In the genomic region with DNA sequence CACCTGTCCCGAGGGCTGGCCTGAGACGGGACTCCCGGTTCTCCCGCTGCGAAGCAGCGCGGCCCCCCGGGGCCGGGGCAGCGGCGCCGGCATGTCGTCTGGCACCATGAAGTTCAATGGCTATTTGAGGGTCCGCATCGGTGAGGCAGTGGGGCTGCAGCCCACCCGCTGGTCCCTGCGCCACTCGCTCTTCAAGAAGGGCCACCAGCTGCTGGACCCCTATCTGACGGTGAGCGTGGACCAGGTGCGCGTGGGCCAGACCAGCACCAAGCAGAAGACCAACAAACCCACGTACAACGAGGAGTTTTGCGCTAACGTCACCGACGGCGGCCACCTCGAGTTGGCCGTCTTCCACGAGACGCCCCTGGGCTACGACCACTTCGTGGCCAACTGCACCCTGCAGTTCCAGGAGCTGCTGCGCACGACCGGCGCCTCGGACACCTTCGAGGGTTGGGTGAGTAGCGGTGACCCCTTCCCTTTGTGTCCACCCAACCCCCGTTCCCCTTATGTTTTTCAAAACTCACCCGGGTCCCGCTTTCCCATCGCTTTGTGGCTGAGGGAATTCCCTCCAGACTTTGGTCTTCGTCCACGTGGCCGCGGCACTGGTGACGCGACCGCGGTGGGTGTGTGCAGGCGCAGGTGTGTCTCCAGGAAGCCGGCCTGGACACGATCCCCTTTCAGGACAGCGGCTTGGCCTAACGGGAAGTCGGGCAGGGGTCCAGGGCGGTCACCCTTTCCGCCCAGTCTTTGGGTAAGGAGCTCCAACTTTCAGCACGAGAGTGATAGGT, we compare ENCODE assay signal across 1 cellular context.
TF ChIP-seq lines count a peak whose summit lies in the region.

No MANE protein-coding gene starts in this region.

TF ChIP-seq in H1, 55 proteins besides CTCF, POLR2A, EP300 and RAD21 (continued from another document):
- TF ChIP-seq, protein P1, sequence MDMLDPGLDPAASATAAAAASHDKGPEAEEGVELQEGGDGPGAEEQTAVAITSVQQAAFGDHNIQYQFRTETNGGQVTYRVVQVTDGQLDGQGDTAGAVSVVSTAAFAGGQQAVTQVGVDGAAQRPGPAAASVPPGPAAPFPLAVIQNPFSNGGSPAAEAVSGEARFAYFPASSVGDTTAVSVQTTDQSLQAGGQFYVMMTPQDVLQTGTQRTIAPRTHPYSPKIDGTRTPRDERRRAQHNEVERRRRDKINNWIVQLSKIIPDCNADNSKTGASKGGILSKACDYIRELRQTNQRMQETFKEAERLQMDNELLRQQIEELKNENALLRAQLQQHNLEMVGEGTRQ (IDR thresholded peaks at IDR 0.05; ENCODE audit: low read length) = no peak
- TF ChIP-seq HDAC2 (IDR thresholded peaks at IDR 0.05; ENCODE audit: borderline replicate concordance in 1 of 2, low read depth in 2 of 2, low read length in 2 of 2) (no peak), EZH2 (IDR thresholded peaks at IDR 0.05; ENCODE audit: low read depth, low read length, severe bottlenecking) (peak; percentile 57), SAP30 (IDR thresholded peaks at IDR 0.05; ENCODE audit: insufficient read depth, insufficient replicate concordance, low read length) (no peak), KDM4A (IDR thresholded peaks at IDR 0.05; ENCODE audit: low read depth, low read length, severe bottlenecking) (peak; percentile 42), GABPA (IDR thresholded peaks at IDR 0.05; ENCODE audit: borderline replicate concordance, insufficient read depth, low read length) (no peak), CREB1 (IDR thresholded peaks at IDR 0.05) (0 out of 2 replicates have a peak, but pooled peaks have one; percentile 28), CTBP2 (IDR thresholded peaks at IDR 0.05; ENCODE audit: borderline replicate concordance, insufficient read depth, insufficient read length, low read length) (no peak), SUZ12 (IDR thresholded peaks at IDR 0.05; ENCODE audit: low read length) (peak; percentile 80)
- TF ChIP-seq, protein P2, sequence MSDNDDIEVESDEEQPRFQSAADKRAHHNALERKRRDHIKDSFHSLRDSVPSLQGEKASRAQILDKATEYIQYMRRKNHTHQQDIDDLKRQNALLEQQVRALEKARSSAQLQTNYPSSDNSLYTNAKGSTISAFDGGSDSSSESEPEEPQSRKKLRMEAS (IDR thresholded peaks at IDR 0.05) = peak; percentile 7; the same call in 1 of the 2 replicates
